8 cellular contexts compared by ENCODE assay signal in genomic region chr1:19448491-19449439, GRCh38. TPM values are rescaled to one million over a fixed set of nuclear protein-coding genes. Genes with fewer than 3 reads are reported as not detected.
DNase-seq lines count a peak whose midpoint lies in the region; ATAC-seq, FAIRE-seq and TF ChIP-seq lines count a peak whose summit lies in the region.

No MANE protein-coding gene starts in this region.

- H3K4me1 ChIP-seq in left ventricle myocardium inferior = peaks cover 99% of the 10 kb centered on the region
- H3K4me1 ChIP-seq in gastrocnemius medialis = peaks cover 83 to 88% of the 10 kb centered on the region in 2 donors

- H3K36me3 ChIP-seq in left ventricle myocardium inferior = no peaks in the 10 kb centered on the region
- H3K36me3 ChIP-seq in gastrocnemius medialis = no peaks in the 10 kb centered on the region

- H3K4me3 Mint-ChIP-seq in activated naive CD8-positive, alpha-beta T cell treated with anti-CD3 and anti-CD28 coated beads, Interleukin-2, amount 50 U/mL, for 24 hours = peak overlapping the region; percentile 59

- no peak for FAIRE-seq in D721Med (lab: Jason Lieb, UNC)

- peaks cover 91% of the 10 kb centered on the region for H3K4me1 Mint-ChIP-seq in activated naive CD8-positive, alpha-beta T cell treated with anti-CD3 and anti-CD28 coated beads, Interleukin-2, amount 50 U/mL, for 24 hours

- TF ChIP-seq POLR2A in gastrocnemius medialis (IDR thresholded peaks at IDR 0.05) (no peak), GM18505 (IDR thresholded peaks at IDR 0.05; ENCODE audit: borderline replicate concordance, extremely low read depth, insufficient read depth, insufficient read length) (no peak)

- H3K4me3 ChIP-seq in left ventricle myocardium inferior (peak overlapping the region; percentile 7), gastrocnemius medialis (peak overlapping the region in 1 of 4 donors; percentile 11)

- H3K27me3 ChIP-seq in left ventricle myocardium inferior (ENCODE audit: low read depth) = no peaks in the 10 kb centered on the region
- H3K27me3 ChIP-seq in gastrocnemius medialis = no peaks in the 10 kb centered on the region

- H3K9me3 Mint-ChIP-seq in activated naive CD8-positive, alpha-beta T cell treated with anti-CD3 and anti-CD28 coated beads, Interleukin-2, amount 50 U/mL, for 24 hours = no peaks in the 10 kb centered on the region

- H3K9me3 ChIP-seq in left ventricle myocardium inferior (replicated peaks) (no peaks in the 10 kb centered on the region), gastrocnemius medialis (no peaks in the 10 kb centered on the region)

- in situ Hi-C loops in gastrocnemius medialis (cut with MboI; ENCODE audit: low sequenced_read_pairs in 4 of 4) = no loop called here
- in situ Hi-C loops in GM13977 (cut with MboI; ENCODE audit: low pct_unique_long_range_greater_than_20kb, low sequenced_read_pairs, unreplicated experiment) = no loop called here

- peak; percentile 40 for DNase-seq in stimulated activated CD4-positive, alpha-beta T cell treated with anti-CD3 and anti-CD28 coated beads, Interleukin-1b, Interleukin-23, amount 100 ng/mL, for 48 hours
- DNase-seq in stimulated activated CD4-positive, alpha-beta T cell treated with anti-CD3 and anti-CD28 coated beads, Interleukin-2, amount 100 ng/mL, for 48 hours = no peak
- peak; percentile 41 for DNase-seq in activated naive CD8-positive, alpha-beta T cell treated with anti-CD3 and anti-CD28 coated beads, Interleukin-2, amount 50 U/mL, for 24 hours
- DNase-seq in left ventricle myocardium inferior (peak; percentile 66), gastrocnemius medialis (peak; percentile 50 to 59), GM13977 (ENCODE audit: low spot score) (no peak), D721Med (ENCODE audit: insufficient read length, low spot score) (no peak)

- H3K27me3 Mint-ChIP-seq in activated naive CD8-positive, alpha-beta T cell treated with anti-CD3 and anti-CD28 coated beads, Interleukin-2, amount 50 U/mL, for 24 hours = no peaks in the 10 kb centered on the region

- intact Hi-C loops in left ventricle myocardium inferior (cut with micrococcal nuclease) (no loop called here), gastrocnemius medialis (cut with DNase I; ENCODE audit: low total_unique reads) (no loop called here)

- ATAC-seq in activated naive CD8-positive, alpha-beta T cell treated with anti-CD3 and anti-CD28 coated beads, Interleukin-2, amount 50 U/mL, for 24 hours = peak; percentile 85
- peak; percentile 37 to 54 for ATAC-seq in gastrocnemius medialis
- no peak for ATAC-seq in GM18505 (IDR thresholded peaks at IDR 0.05; ENCODE audit: unreplicated experiment)

- no peak for TF ChIP-seq CTCF in left ventricle myocardium inferior (IDR thresholded peaks at IDR 0.05; ENCODE audit: borderline replicate concordance)
- no peak for TF ChIP-seq CTCF in gastrocnemius medialis (IDR thresholded peaks at IDR 0.05 in 4 of 5, conservative IDR thresholded peaks at IDR 0.05 in 1 of 5)
- TF ChIP-seq CTCF in GM13977 (IDR thresholded peaks at IDR 0.05; ENCODE audit: extremely low read depth, insufficient read depth, missing control alignments) = no peak
- no peak for TF ChIP-seq CTCF in D721Med (IDR thresholded peaks at IDR 0.05; ENCODE audit: insufficient read depth, missing control alignments)

- peaks cover 26% of the 10 kb centered on the region for H3K36me3 Mint-ChIP-seq in activated naive CD8-positive, alpha-beta T cell treated with anti-CD3 and anti-CD28 coated beads, Interleukin-2, amount 50 U/mL, for 24 hours (ENCODE audit: low read depth)

- H3K27ac Mint-ChIP-seq in activated naive CD8-positive, alpha-beta T cell treated with anti-CD3 and anti-CD28 coated beads, Interleukin-2, amount 50 U/mL, for 24 hours = peak overlapping the region; percentile 93

- H3K27ac ChIP-seq in left ventricle myocardium inferior (replicated peaks) = peak overlapping the region; percentile 82
- H3K27ac ChIP-seq in gastrocnemius medialis = peak overlapping the region; percentile 71 to 81 (median 74)

RNA-seq across cellular contexts. Expression of gene CAPZB, which starts 36.6 kb away (rescaled TPM):
- total RNA-seq in left ventricle myocardium inferior (217 TPM), gastrocnemius medialis (10 to 100 TPM; 48.6 to 93.8 (median 74.9) TPM)

Comparison
In these comparisons a context has a peak if more than half of its experiments do, and no peak if none do; other contexts are left out.
1. DNase-seq: peak in stimulated activated CD4-positive, alpha-beta T cell treated with anti-CD3 and anti-CD28 coated beads, Interleukin-1b, Interleukin-23, amount 100 ng/mL, for 48 hours (single experiment), activated naive CD8-positive, alpha-beta T cell treated with anti-CD3 and anti-CD28 coated beads, Interleukin-2, amount 50 U/mL, for 24 hours (single experiment), left ventricle myocardium inferior (single experiment) and gastrocnemius medialis (2 of 2); none in stimulated activated CD4-positive, alpha-beta T cell treated with anti-CD3 and anti-CD28 coated beads, Interleukin-2, amount 100 ng/mL, for 48 hours (0 of 2), GM13977 (single experiment) and D721Med (single experiment).